Comparison of ENCODE assay signal across 2 cellular contexts in the genomic region with DNA sequence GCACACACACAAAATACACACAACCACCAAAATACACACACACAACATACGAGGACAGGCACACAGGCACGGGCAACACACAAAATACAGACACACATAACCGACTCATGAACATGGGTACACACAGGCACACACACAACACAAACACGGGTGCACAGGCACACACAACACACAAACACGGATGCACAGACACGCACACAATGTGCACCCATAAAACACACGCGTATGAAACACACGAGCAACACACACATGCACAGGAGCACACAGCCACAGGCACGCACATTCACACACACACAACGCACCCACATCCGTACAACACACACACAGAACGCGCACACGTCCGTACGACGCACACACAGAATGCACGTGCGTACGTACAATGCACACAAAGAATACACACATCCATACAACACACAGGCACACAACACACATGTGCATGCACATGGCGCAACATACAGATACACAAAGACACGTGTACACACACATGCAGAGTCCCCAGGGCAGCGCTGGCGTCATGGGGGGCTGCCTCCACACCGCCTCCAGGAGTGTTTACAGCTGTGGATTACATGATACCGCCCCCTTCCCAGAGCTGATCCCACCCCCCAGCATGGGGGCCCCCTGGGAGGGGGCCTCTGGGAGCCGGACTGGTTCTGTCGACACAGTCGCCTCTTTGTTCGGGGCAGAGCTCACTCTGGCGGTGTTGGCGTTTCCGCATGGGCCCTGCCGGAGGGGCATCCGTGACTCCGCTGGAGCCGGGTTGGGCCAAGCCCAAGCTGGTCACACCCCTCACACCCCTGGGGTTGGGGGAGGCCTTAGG.
TF ChIP-seq lines count a peak whose summit lies in the region.

No MANE protein-coding gene starts in this region.

TF ChIP-seq in SK-N-SH, 30 proteins besides CTCF, POLR2A, EP300 and RAD21 (continued from another document):
- TF ChIP-seq NFIC (IDR thresholded peaks at IDR 0.05; ENCODE audit: borderline replicate concordance) (no peak), TAF1 (IDR thresholded peaks at IDR 0.05; ENCODE audit: borderline replicate concordance, low read depth, low read length) (no peak), MEF2A (IDR thresholded peaks at IDR 0.05; ENCODE audit: borderline replicate concordance, low read depth) (no peak), CHD2 (IDR thresholded peaks at IDR 0.05; ENCODE audit: low read length, partially characterized antibody) (no peak), SIN3A (IDR thresholded peaks at IDR 0.05; ENCODE audit: borderline replicate concordance, low read depth, low read length) (no peak), JUND (IDR thresholded peaks at IDR 0.05) (no peak), FOXM1 (IDR thresholded peaks at IDR 0.05; ENCODE audit: low read depth) (no peak), RXRA (IDR thresholded peaks at IDR 0.05; ENCODE audit: borderline replicate concordance, low read depth) (no peak), TCF12 (IDR thresholded peaks at IDR 0.05) (no peak), FOXJ3 (CRISPR knock-in tag; IDR thresholded peaks at IDR 0.05) (no peak), MXI1 (IDR thresholded peaks at IDR 0.05; ENCODE audit: low read depth, low read length) (no peak), USF2 (IDR thresholded peaks at IDR 0.05; ENCODE audit: borderline replicate concordance, low read depth, low read length) (no peak)
- TF ChIP-seq, protein P1, sequence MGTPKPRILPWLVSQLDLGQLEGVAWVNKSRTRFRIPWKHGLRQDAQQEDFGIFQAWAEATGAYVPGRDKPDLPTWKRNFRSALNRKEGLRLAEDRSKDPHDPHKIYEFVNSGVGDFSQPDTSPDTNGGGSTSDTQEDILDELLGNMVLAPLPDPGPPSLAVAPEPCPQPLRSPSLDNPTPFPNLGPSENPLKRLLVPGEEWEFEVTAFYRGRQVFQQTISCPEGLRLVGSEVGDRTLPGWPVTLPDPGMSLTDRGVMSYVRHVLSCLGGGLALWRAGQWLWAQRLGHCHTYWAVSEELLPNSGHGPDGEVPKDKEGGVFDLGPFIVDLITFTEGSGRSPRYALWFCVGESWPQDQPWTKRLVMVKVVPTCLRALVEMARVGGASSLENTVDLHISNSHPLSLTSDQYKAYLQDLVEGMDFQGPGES (IDR thresholded peaks at IDR 0.05; ENCODE audit: low read depth, low read length): no peak

TF ChIP-seq in SK-N-SH treated with all-trans-retinoic acid at 6 μM for 48 hours, 23 proteins besides CTCF, POLR2A, EP300 and RAD21 (continued from another document):
- no peak for TF ChIP-seq ISL1 (CRISPR knock-in tag; IDR thresholded peaks at IDR 0.05)
- TF ChIP-seq ZFP30 (CRISPR knock-in tag; IDR thresholded peaks at IDR 0.05): no peak
- TF ChIP-seq PPARA (CRISPR knock-in tag; IDR thresholded peaks at IDR 0.05; ENCODE audit: borderline replicate concordance): no peak
- no peak for TF ChIP-seq SNAI2 (CRISPR knock-in tag; IDR thresholded peaks at IDR 0.05)
- no peak for TF ChIP-seq GLIS3 (CRISPR knock-in tag; IDR thresholded peaks at IDR 0.05)
- TF ChIP-seq BACH2 (CRISPR knock-in tag; IDR thresholded peaks at IDR 0.05; ENCODE audit: borderline replicate concordance): no peak
- no peak for TF ChIP-seq ZNF565 (CRISPR knock-in tag; conservative IDR thresholded peaks at IDR 0.05; ENCODE audit: low read depth)
- no peak for TF ChIP-seq TOX (CRISPR knock-in tag; IDR thresholded peaks at IDR 0.05; ENCODE audit: borderline replicate concordance)
- no peak for TF ChIP-seq ZNF8 (CRISPR knock-in tag; IDR thresholded peaks at IDR 0.05)
- no peak for TF ChIP-seq CSDC2 (CRISPR knock-in tag; IDR thresholded peaks at IDR 0.05)
- TF ChIP-seq, protein P2, sequence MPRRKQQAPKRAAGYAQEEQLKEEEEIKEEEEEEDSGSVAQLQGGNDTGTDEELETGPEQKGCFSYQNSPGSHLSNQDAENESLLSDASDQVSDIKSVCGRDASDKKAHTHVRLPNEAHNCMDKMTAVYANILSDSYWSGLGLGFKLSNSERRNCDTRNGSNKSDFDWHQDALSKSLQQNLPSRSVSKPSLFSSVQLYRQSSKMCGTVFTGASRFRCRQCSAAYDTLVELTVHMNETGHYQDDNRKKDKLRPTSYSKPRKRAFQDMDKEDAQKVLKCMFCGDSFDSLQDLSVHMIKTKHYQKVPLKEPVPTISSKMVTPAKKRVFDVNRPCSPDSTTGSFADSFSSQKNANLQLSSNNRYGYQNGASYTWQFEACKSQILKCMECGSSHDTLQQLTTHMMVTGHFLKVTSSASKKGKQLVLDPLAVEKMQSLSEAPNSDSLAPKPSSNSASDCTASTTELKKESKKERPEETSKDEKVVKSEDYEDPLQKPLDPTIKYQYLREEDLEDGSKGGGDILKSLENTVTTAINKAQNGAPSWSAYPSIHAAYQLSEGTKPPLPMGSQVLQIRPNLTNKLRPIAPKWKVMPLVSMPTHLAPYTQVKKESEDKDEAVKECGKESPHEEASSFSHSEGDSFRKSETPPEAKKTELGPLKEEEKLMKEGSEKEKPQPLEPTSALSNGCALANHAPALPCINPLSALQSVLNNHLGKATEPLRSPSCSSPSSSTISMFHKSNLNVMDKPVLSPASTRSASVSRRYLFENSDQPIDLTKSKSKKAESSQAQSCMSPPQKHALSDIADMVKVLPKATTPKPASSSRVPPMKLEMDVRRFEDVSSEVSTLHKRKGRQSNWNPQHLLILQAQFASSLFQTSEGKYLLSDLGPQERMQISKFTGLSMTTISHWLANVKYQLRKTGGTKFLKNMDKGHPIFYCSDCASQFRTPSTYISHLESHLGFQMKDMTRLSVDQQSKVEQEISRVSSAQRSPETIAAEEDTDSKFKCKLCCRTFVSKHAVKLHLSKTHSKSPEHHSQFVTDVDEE (CRISPR knock-in tag; IDR thresholded peaks at IDR 0.05): no peak
